In the genomic region with DNA sequence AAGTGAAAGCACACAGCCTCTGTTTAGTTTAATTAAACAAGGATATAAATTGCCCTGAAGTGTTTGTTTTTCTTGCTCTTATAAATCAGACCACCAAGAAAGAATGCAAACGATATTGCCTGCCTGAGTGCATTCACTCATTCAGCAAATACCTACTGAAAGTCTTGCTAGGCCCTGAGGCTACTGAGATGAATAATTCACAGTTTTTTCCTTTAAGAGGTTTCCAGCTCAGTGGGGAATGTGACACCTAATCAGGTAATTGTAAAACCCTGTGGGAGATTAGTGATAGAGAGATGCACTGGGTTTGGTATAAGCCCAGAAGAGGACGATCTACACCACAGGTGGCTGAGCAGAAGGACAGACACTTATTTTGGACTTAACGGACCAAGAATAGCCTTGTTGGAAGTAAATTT, we compare ENCODE assay signal across 15 cellular contexts.
DNase-seq lines count a peak whose midpoint lies in the region; ATAC-seq and TF ChIP-seq lines count a peak whose summit lies in the region.
"Had no signal": no experiment of that assay in that cellular context is flagged by ENCODE, and none has a peak within 500 bp of the region (broad histone marks: within the 10 kb centered on the region; RNA-seq: fewer than 3 reads in every experiment).

No MANE protein-coding gene starts in this region.

- ATAC-seq in heart left ventricle = no peak
- ATAC-seq in activated CD8-positive, alpha-beta T cell treated with anti-CD3 and anti-CD28 coated beads for 36 hours = no peak
- no peak for ATAC-seq in natural killer cell
- ATAC-seq: naive thymus-derived CD4-positive, alpha-beta T cell had no signal

- H3K27ac ChIP-seq in HUES64 (ENCODE audit: low read depth, low read length) (peak overlapping the region; percentile 80), heart left ventricle (no peak overlapping the region)
- H3K27ac ChIP-seq: lower lobe of right lung had no signal

- no peak overlapping the region for H3K27ac Mint-ChIP-seq in activated CD8-positive, alpha-beta T cell treated with anti-CD3 and anti-CD28 coated beads for 36 hours
- H3K27ac Mint-ChIP-seq in natural killer cell = no peak overlapping the region
- H3K27ac Mint-ChIP-seq: activated CD4-positive, alpha-beta T cell treated with anti-CD3 and anti-CD28 coated beads, Interleukin-2, amount 10 ng/mL, durations not matched to agents 24 days and 14 days; activated naive CD8-positive, alpha-beta T cell treated with anti-CD3 and anti-CD28 coated beads for 36 hours; naive thymus-derived CD4-positive, alpha-beta T cell had no signal

- POLR2A ChIA-PET in activated CD8-positive, alpha-beta T cell treated with anti-CD3 and anti-CD28 coated beads for 36 hours (lab: Charles Lee) = no interaction called here

- peaks cover 18% of the 10 kb centered on the region for H3K9me3 ChIP-seq in HUES64 (ENCODE audit: insufficient read depth, low read depth, low read length)
- H3K9me3 ChIP-seq in NT2/D1 (ENCODE audit: insufficient read depth, low read length) = peaks cover 27% of the 10 kb centered on the region; the same call in 1 of the 2 replicates
- H3K9me3 ChIP-seq in heart left ventricle = peaks cover 0 to 18% (median 3%) of the 10 kb centered on the region in 12 donors

- H3K27me3 ChIP-seq in HUES64 (ENCODE audit: insufficient read depth, low read length) = no peaks in the 10 kb centered on the region
- no peaks in the 10 kb centered on the region for H3K27me3 ChIP-seq in NT2/D1 (ENCODE audit: insufficient read depth, insufficient read length)
- no peaks in the 10 kb centered on the region for H3K27me3 ChIP-seq in kidney epithelial cell (ENCODE audit: control insufficient read depth, insufficient read depth, low read length)
- H3K27me3 ChIP-seq in heart left ventricle = no peaks in the 10 kb centered on the region

- H3K4me1 ChIP-seq in HUES64 (ENCODE audit: insufficient read depth, low read length) = peaks cover 44% of the 10 kb centered on the region
- no peaks in the 10 kb centered on the region for H3K4me1 ChIP-seq in NT2/D1 (ENCODE audit: insufficient read depth, insufficient read length)
- H3K4me1 ChIP-seq in heart left ventricle = no peaks in the 10 kb centered on the region

- H3K36me3 ChIP-seq in HUES64 (ENCODE audit: insufficient read depth, low read length) = no peaks in the 10 kb centered on the region
- H3K36me3 ChIP-seq in NT2/D1 (ENCODE audit: insufficient read depth, insufficient read length, low read length) = no peaks in the 10 kb centered on the region
- H3K36me3 ChIP-seq in kidney epithelial cell (ENCODE audit: control insufficient read depth, insufficient read depth, low read length) = no peaks in the 10 kb centered on the region
- no peaks in the 10 kb centered on the region for H3K36me3 ChIP-seq in heart left ventricle
- H3K36me3 ChIP-seq: lower lobe of right lung had no signal

- H3K4me3 ChIP-seq in HUES64 (ENCODE audit: low read length) (no peak overlapping the region), NT2/D1 (ENCODE audit: insufficient read length, low read depth) (no peak overlapping the region), kidney epithelial cell (ENCODE audit: low read depth, low read length) (no peak overlapping the region), heart left ventricle (no peak overlapping the region)
- H3K4me3 ChIP-seq: lower lobe of right lung had no signal

- DNase-seq in DMS53 treated with DMSO at 0.1 percent for 48 hours (lab: John Stamatoyannopoulos, UW; ENCODE audit: unreplicated experiment) (peak; percentile 29), NT2/D1 (ENCODE audit: low read depth, low spot score) (peak; percentile 68), kidney epithelial cell (ENCODE audit: low read depth) (peak; percentile 63), heart left ventricle (no peak), natural killer cell (no peak), germinal center (ENCODE audit: low spot score) (no peak)
- DNase-seq in activated CD8-positive, alpha-beta T cell treated with anti-CD3 and anti-CD28 coated beads for 36 hours = no peak
- DNase-seq: activated CD4-positive, alpha-beta T cell treated with anti-CD3 and anti-CD28 coated beads, Interleukin-2, amount 10 ng/mL, durations not matched to agents 24 days and 14 days; activated naive CD8-positive, alpha-beta T cell treated with anti-CD3 and anti-CD28 coated beads for 36 hours; hippocampal formation; lower lobe of right lung; naive thymus-derived CD4-positive, alpha-beta T cell; NCI-H187; T1000 had no signal

- intact Hi-C loops in heart left ventricle (cut with DNase I) = no loop called here
- intact Hi-C loops in activated CD8-positive, alpha-beta T cell treated with anti-CD3 and anti-CD28 coated beads for 36 hours (cut with micrococcal nuclease) = no loop called here
- intact Hi-C loops in natural killer cell (cut with micrococcal nuclease) = no loop called here

- no peak for TF ChIP-seq POLR2A in heart left ventricle (IDR thresholded peaks at IDR 0.05)

- no peaks in the 10 kb centered on the region for H3K4me1 Mint-ChIP-seq in activated CD8-positive, alpha-beta T cell treated with anti-CD3 and anti-CD28 coated beads for 36 hours (ENCODE audit: low read depth)
- no peaks in the 10 kb centered on the region for H3K4me1 Mint-ChIP-seq in natural killer cell
- H3K4me1 Mint-ChIP-seq: activated CD4-positive, alpha-beta T cell treated with anti-CD3 and anti-CD28 coated beads, Interleukin-2, amount 10 ng/mL, durations not matched to agents 24 days and 14 days; activated naive CD8-positive, alpha-beta T cell treated with anti-CD3 and anti-CD28 coated beads for 36 hours; naive thymus-derived CD4-positive, alpha-beta T cell had no signal

- H3K4me3 Mint-ChIP-seq in activated CD8-positive, alpha-beta T cell treated with anti-CD3 and anti-CD28 coated beads for 36 hours = no peak overlapping the region
- no peak overlapping the region for H3K4me3 Mint-ChIP-seq in natural killer cell
- H3K4me3 Mint-ChIP-seq: activated CD4-positive, alpha-beta T cell treated with anti-CD3 and anti-CD28 coated beads, Interleukin-2, amount 10 ng/mL, durations not matched to agents 24 days and 14 days; activated naive CD8-positive, alpha-beta T cell treated with anti-CD3 and anti-CD28 coated beads for 36 hours; naive thymus-derived CD4-positive, alpha-beta T cell had no signal

- no peaks in the 10 kb centered on the region for H3K36me3 Mint-ChIP-seq in activated CD8-positive, alpha-beta T cell treated with anti-CD3 and anti-CD28 coated beads for 36 hours (ENCODE audit: low read depth)
- no peaks in the 10 kb centered on the region for H3K36me3 Mint-ChIP-seq in natural killer cell
- H3K36me3 Mint-ChIP-seq: activated naive CD8-positive, alpha-beta T cell treated with anti-CD3 and anti-CD28 coated beads for 36 hours; naive thymus-derived CD4-positive, alpha-beta T cell had no signal

- H3K27me3 Mint-ChIP-seq in activated CD8-positive, alpha-beta T cell treated with anti-CD3 and anti-CD28 coated beads for 36 hours = no peaks in the 10 kb centered on the region
- no peaks in the 10 kb centered on the region for H3K27me3 Mint-ChIP-seq in natural killer cell (ENCODE audit: low read depth in 2 of 2)
- H3K27me3 Mint-ChIP-seq: activated CD4-positive, alpha-beta T cell treated with anti-CD3 and anti-CD28 coated beads, Interleukin-2, amount 10 ng/mL, durations not matched to agents 24 days and 14 days had no signal

- H3K9ac ChIP-seq in HUES64 (ENCODE audit: low read depth, low read length) (no peak overlapping the region), NT2/D1 (ENCODE audit: insufficient read length, low read depth) (no peak overlapping the region)

- no peaks in the 10 kb centered on the region for H3K9me3 Mint-ChIP-seq in activated CD8-positive, alpha-beta T cell treated with anti-CD3 and anti-CD28 coated beads for 36 hours
- peaks cover 8 to 12% of the 10 kb centered on the region in 2 donors for H3K9me3 Mint-ChIP-seq in natural killer cell

- WGBS in HUES64 = 4% methylated on average over 3 of the region's 3 CpGs
- 20 to 31% (median 24%) methylated on average over 3 of the region's 3 CpGs for WGBS in heart left ventricle, 4 donors

- no peak for TF ChIP-seq CTCF in kidney epithelial cell (IDR thresholded peaks at IDR 0.05; ENCODE audit: insufficient read depth, low read length, poor library complexity, severe bottlenecking)
- no peak for TF ChIP-seq CTCF in heart left ventricle (IDR thresholded peaks at IDR 0.05)
- TF ChIP-seq CTCF in activated CD8-positive, alpha-beta T cell treated with anti-CD3 and anti-CD28 coated beads for 36 hours (IDR thresholded peaks at IDR 0.05) = no peak
- TF ChIP-seq CTCF in natural killer cell (IDR thresholded peaks at IDR 0.05) = no peak

- CTCF ChIA-PET in activated CD8-positive, alpha-beta T cell treated with anti-CD3 and anti-CD28 coated beads for 36 hours (lab: Charles Lee) = no interaction called here

Comparison
In these comparisons a context has a peak if more than half of its experiments do, and no peak if none do; other contexts are left out.
1. DNase-seq: peak in DMS53 treated with DMSO at 0.1 percent for 48 hours (single experiment), NT2/D1 (single experiment) and kidney epithelial cell (single experiment); none in heart left ventricle (0 of 5), activated CD8-positive, alpha-beta T cell treated with anti-CD3 and anti-CD28 coated beads for 36 hours (single experiment), natural killer cell (single experiment) and germinal center (single experiment).